Comparison of ENCODE assay signal across 10 cellular contexts in the genomic region with DNA sequence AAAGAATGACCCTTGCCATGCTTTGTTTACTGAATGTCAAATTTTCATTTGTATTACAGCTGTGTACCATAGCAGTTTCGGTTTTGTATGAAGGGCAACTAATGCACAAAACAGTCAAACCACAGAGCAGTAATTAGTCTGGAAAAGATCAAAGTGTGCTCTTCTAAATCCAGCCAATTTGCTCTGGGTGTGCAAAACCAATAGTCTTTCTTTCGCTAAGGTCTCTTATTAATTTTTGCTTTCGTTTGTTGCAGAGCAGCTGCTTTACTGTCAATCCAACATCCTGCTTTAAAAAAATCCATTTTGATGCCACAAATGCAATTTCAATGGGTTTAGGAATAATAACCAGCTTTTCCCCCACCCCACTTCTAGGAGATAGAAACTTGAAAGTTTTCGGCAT.
DNase-seq lines count a peak whose midpoint lies in the region; ATAC-seq and TF ChIP-seq lines count a peak whose summit lies in the region.
"Had no signal": no experiment of that assay in that cellular context is flagged by ENCODE, and none has a peak within 500 bp of the region (broad histone marks: within the 10 kb centered on the region; RNA-seq: fewer than 3 reads in every experiment).

No MANE protein-coding gene starts in this region.

- H3K4me1 ChIP-seq in SJSA1 (replicated peaks) = no peaks in the 10 kb centered on the region; the same call in 1 of the 2 replicates
- H3K4me1 ChIP-seq: Caco-2, parathyroid adenoma had no signal

- no peaks in the 10 kb centered on the region for H3K4me1 Mint-ChIP-seq in natural killer cell treated with Interleukin-12 subunit alpha and Interleukin-12 subunit beta and Interleukin-15 and Interleukin-18, amount 100 ng/mL, for 72 hours (ENCODE audit: low read depth in 2 of 2)
- H3K4me1 Mint-ChIP-seq in natural killer cell = no peaks in the 10 kb centered on the region

- no peaks in the 10 kb centered on the region for H3K9me3 Mint-ChIP-seq in natural killer cell treated with Interleukin-12 subunit alpha and Interleukin-12 subunit beta and Interleukin-15 and Interleukin-18, amount 100 ng/mL, for 72 hours
- H3K9me3 Mint-ChIP-seq in natural killer cell = no peaks in the 10 kb centered on the region

- no peak for ATAC-seq in natural killer cell treated with Interleukin-12 subunit alpha and Interleukin-12 subunit beta and Interleukin-15 and Interleukin-18, amount 100 ng/mL, for 72 hours
- ATAC-seq in natural killer cell = no peak
- peak; percentile 64 for ATAC-seq in HG02852 (IDR thresholded peaks at IDR 0.05; ENCODE audit: unreplicated experiment)
- no peak for ATAC-seq in sciatic nerve

- no peak for TF ChIP-seq CTCF in natural killer cell (IDR thresholded peaks at IDR 0.05)

- H3K4me3 ChIP-seq in SJSA1 = peak overlapping the region; percentile 27

- H3K36me3 Mint-ChIP-seq in natural killer cell treated with Interleukin-12 subunit alpha and Interleukin-12 subunit beta and Interleukin-15 and Interleukin-18, amount 100 ng/mL, for 72 hours = no peaks in the 10 kb centered on the region
- H3K36me3 Mint-ChIP-seq in natural killer cell = no peaks in the 10 kb centered on the region

- H3K27ac ChIP-seq in SJSA1 = no peak overlapping the region
- H3K27ac ChIP-seq: parathyroid adenoma had no signal

- no peak for DNase-seq in natural killer cell treated with Interleukin-12 subunit alpha and Interleukin-12 subunit beta and Interleukin-15 and Interleukin-18, amount 100 ng/mL, for 72 hours (ENCODE audit: low spot score)
- no peak for DNase-seq in natural killer cell
- DNase-seq in SJSA1 (ENCODE audit: low read depth in 1 of 2, low spot score in 2 of 2) = peak in 1 of 2 experiments; percentile 15
- no peak for DNase-seq in CD1c-positive myeloid dendritic cell (ENCODE audit: extremely low spot score)
- no peak for DNase-seq in NK-92 treated with Interleukin-12 subunit alpha and Interleukin-12 subunit beta, amount 100 ng/mL, for 24 hours (lab: John Stamatoyannopoulos, UW)
- DNase-seq in DMS153 treated with DMSO at 0.1 percent for 48 hours (lab: John Stamatoyannopoulos, UW; ENCODE audit: unreplicated experiment) = no peak
- DNase-seq in sciatic nerve (ENCODE audit: low spot score) = no peak
- DNase-seq: Caco-2 had no signal

- H3K27me3 Mint-ChIP-seq in natural killer cell treated with Interleukin-12 subunit alpha and Interleukin-12 subunit beta and Interleukin-15 and Interleukin-18, amount 100 ng/mL, for 72 hours = peaks cover 7 to 19% of the 10 kb centered on the region in 2 donors
- peaks cover 0 to 5% of the 10 kb centered on the region in 2 donors for H3K27me3 Mint-ChIP-seq in natural killer cell (ENCODE audit: low read depth in 2 of 2)

- intact Hi-C loops in natural killer cell (cut with micrococcal nuclease) = no loop called here
- intact Hi-C loops in sciatic nerve (cut with DNase I) = no loop called here

- no peak overlapping the region for H3K27ac Mint-ChIP-seq in natural killer cell treated with Interleukin-12 subunit alpha and Interleukin-12 subunit beta and Interleukin-15 and Interleukin-18, amount 100 ng/mL, for 72 hours
- no peak overlapping the region for H3K27ac Mint-ChIP-seq in natural killer cell

- H3K4me3 Mint-ChIP-seq in natural killer cell treated with Interleukin-12 subunit alpha and Interleukin-12 subunit beta and Interleukin-15 and Interleukin-18, amount 100 ng/mL, for 72 hours = peak overlapping the region; percentile 28
- H3K4me3 Mint-ChIP-seq in natural killer cell = no peak overlapping the region

- H3K27me3 ChIP-seq in SJSA1 (replicated peaks) = no peaks in the 10 kb centered on the region

- no peaks in the 10 kb centered on the region for H3K9me3 ChIP-seq in SJSA1 (replicated peaks)
- H3K9me3 ChIP-seq: Caco-2 had no signal

- H3K36me3 ChIP-seq in SJSA1 = no peaks in the 10 kb centered on the region
